In the genomic region with DNA sequence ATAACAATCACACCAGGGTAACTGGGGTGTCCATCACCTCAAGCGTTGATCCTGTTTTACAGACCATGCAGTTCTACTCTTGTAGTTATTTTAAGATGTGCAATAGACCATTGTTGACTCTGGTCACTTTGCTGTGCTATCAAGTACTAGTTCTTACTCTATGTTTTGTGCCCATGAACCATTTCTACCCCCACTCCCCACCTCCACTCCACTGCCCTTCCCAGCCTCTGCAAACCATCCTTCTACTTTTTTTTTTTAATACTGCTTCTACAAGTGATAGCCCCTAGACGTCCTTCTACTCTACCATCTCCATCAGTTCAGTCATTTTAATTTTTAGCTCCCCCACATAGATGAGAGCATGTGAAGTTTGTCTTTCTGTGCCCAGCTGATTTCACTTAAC, we compare ENCODE assay signal across 22 cellular contexts. TPM values are rescaled to one million over a fixed set of nuclear protein-coding genes. Genes with fewer than 3 reads are reported as not detected.
DNase-seq lines count a peak whose midpoint lies in the region; ATAC-seq and TF ChIP-seq lines count a peak whose summit lies in the region.
"Had no signal": no experiment of that assay in that cellular context is flagged by ENCODE, and none has a peak within 500 bp of the region (broad histone marks: within the 10 kb centered on the region; RNA-seq: fewer than 3 reads in every experiment).

No MANE protein-coding gene starts in this region.

- no peak overlapping the region for H3K4me3 Mint-ChIP-seq in activated naive CD8-positive, alpha-beta T cell treated with anti-CD3 and anti-CD28 coated beads, Interleukin-2, amount 10 ng/mL, durations not matched to agents 7 days and 5 days
- no peak overlapping the region for H3K4me3 Mint-ChIP-seq in activated naive CD8-positive, alpha-beta T cell treated with anti-CD3 and anti-CD28 coated beads, Interleukin-2, amount 50 U/mL, for 24 hours
- H3K4me3 Mint-ChIP-seq in CD4-positive, alpha-beta memory T cell: peak overlapping the region in 1 of 8 donors; percentile 69
- no peak overlapping the region for H3K4me3 Mint-ChIP-seq in nephron progenitor cell

- H2AFZ ChIP-seq in OCI-LY1 (ENCODE audit: low read length): no peak overlapping the region

- peaks cover 6% of the 10 kb centered on the region for H3K36me3 ChIP-seq in CD4-positive, alpha-beta memory T cell (ENCODE audit: insufficient read depth, low read length)
- 0 out of 2 replicates have a peak, but pooled peaks cover 5% of the 10 kb centered on the region for H3K36me3 ChIP-seq in OCI-LY1 (ENCODE audit: insufficient read depth, low read length)

- peaks cover 16% of the 10 kb centered on the region for H3K4me1 Mint-ChIP-seq in activated naive CD8-positive, alpha-beta T cell treated with anti-CD3 and anti-CD28 coated beads, Interleukin-2, amount 10 ng/mL, durations not matched to agents 7 days and 5 days
- H3K4me1 Mint-ChIP-seq in activated naive CD8-positive, alpha-beta T cell treated with anti-CD3 and anti-CD28 coated beads, Interleukin-2, amount 50 U/mL, for 24 hours: peaks cover 26% of the 10 kb centered on the region
- peaks cover 18 to 40% (median 31%) of the 10 kb centered on the region in 4 donors for H3K4me1 Mint-ChIP-seq in CD4-positive, alpha-beta memory T cell
- H3K4me1 Mint-ChIP-seq in nephron progenitor cell: peaks cover 8% of the 10 kb centered on the region

- no peaks in the 10 kb centered on the region for H3F3A ChIP-seq in OCI-LY1 (ENCODE audit: insufficient read depth, low read length)

- H3K9me3 Mint-ChIP-seq in activated naive CD8-positive, alpha-beta T cell treated with anti-CD3 and anti-CD28 coated beads, Interleukin-2, amount 10 ng/mL, durations not matched to agents 7 days and 5 days: no peaks in the 10 kb centered on the region
- no peaks in the 10 kb centered on the region for H3K9me3 Mint-ChIP-seq in activated naive CD8-positive, alpha-beta T cell treated with anti-CD3 and anti-CD28 coated beads, Interleukin-2, amount 50 U/mL, for 24 hours
- no peaks in the 10 kb centered on the region for H3K9me3 Mint-ChIP-seq in CD4-positive, alpha-beta memory T cell
- H3K9me3 Mint-ChIP-seq in nephron progenitor cell: no peaks in the 10 kb centered on the region

- H3K4me2 ChIP-seq in OCI-LY1 (ENCODE audit: low read length): peak overlapping the region; percentile 44; the same call in 1 of the 2 replicates

- H3K9me3 ChIP-seq in CD4-positive, alpha-beta memory T cell (ENCODE audit: control insufficient read depth in 1 of 2, low read length in 2 of 2): no peaks in the 10 kb centered on the region
- H3K9me3 ChIP-seq in OCI-LY1 (ENCODE audit: low read length): no peaks in the 10 kb centered on the region
- H3K9me3 ChIP-seq: BLaER1 treated with 17β-estradiol and CSF1 and Interleukin-3, amounts not matched to agents 10 nM and 100 nM had no signal

- no peaks in the 10 kb centered on the region for H3K27me3 ChIP-seq in CD4-positive, alpha-beta memory T cell (ENCODE audit: insufficient read depth, low read length)
- H3K27me3 ChIP-seq in OCI-LY1 (ENCODE audit: insufficient read depth, low read length): no peaks in the 10 kb centered on the region
- H3K27me3 ChIP-seq: BLaER1 treated with 17β-estradiol and CSF1 and Interleukin-3, amounts not matched to agents 10 nM and 100 nM had no signal

- no peaks in the 10 kb centered on the region for H3K9me2 ChIP-seq in OCI-LY1 (ENCODE audit: low read depth, low read length)

- POLR2A ChIA-PET in activated naive CD8-positive, alpha-beta T cell treated with anti-CD3 and anti-CD28 coated beads, Interleukin-2, amount 10 ng/mL, durations not matched to agents 7 days and 5 days (lab: Charles Lee): no interaction called here
- POLR2A ChIA-PET in CD4-positive, alpha-beta memory T cell (lab: Charles Lee; ENCODE audit: partially characterized antibody): no interaction called here

- peaks cover 13% of the 10 kb centered on the region for H3K4me1 ChIP-seq in CD4-positive, alpha-beta memory T cell (ENCODE audit: insufficient read depth, low read length)
- peaks cover 34% of the 10 kb centered on the region for H3K4me1 ChIP-seq in OCI-LY1 (ENCODE audit: insufficient read depth, low read length, severe bottlenecking)

- peaks cover 43% of the 10 kb centered on the region for H3K79me2 ChIP-seq in OCI-LY1 (ENCODE audit: insufficient read depth, low read length)

- H3K27me3 Mint-ChIP-seq in activated naive CD8-positive, alpha-beta T cell treated with anti-CD3 and anti-CD28 coated beads, Interleukin-2, amount 10 ng/mL, durations not matched to agents 7 days and 5 days: no peaks in the 10 kb centered on the region
- H3K27me3 Mint-ChIP-seq in activated naive CD8-positive, alpha-beta T cell treated with anti-CD3 and anti-CD28 coated beads, Interleukin-2, amount 50 U/mL, for 24 hours: no peaks in the 10 kb centered on the region
- no peaks in the 10 kb centered on the region for H3K27me3 Mint-ChIP-seq in CD4-positive, alpha-beta memory T cell
- H3K27me3 Mint-ChIP-seq in nephron progenitor cell (ENCODE audit: low read depth, poor library complexity): peaks cover 4% of the 10 kb centered on the region

- H3K27ac Mint-ChIP-seq in activated naive CD8-positive, alpha-beta T cell treated with anti-CD3 and anti-CD28 coated beads, Interleukin-2, amount 10 ng/mL, durations not matched to agents 7 days and 5 days: peak overlapping the region; percentile 13
- no peak overlapping the region for H3K27ac Mint-ChIP-seq in activated naive CD8-positive, alpha-beta T cell treated with anti-CD3 and anti-CD28 coated beads, Interleukin-2, amount 50 U/mL, for 24 hours
- H3K27ac Mint-ChIP-seq in CD4-positive, alpha-beta memory T cell: peak overlapping the region; percentile 6 to 78 (median 38)
- peak overlapping the region; percentile 8 for H3K27ac Mint-ChIP-seq in nephron progenitor cell

- intact Hi-C loops in CD4-positive, alpha-beta memory T cell (cut with micrococcal nuclease): no loop called here

- H3K27ac ChIP-seq in CD4-positive, alpha-beta memory T cell (ENCODE audit: low read depth, low read length): no peak overlapping the region
- H3K27ac ChIP-seq in OCI-LY1 (ENCODE audit: low read depth, low read length, poor library complexity, severe bottlenecking): peak overlapping the region; percentile 69
- H3K27ac ChIP-seq: BLaER1 treated with 17β-estradiol and CSF1 and Interleukin-3, amounts not matched to agents 10 nM and 100 nM had no signal

- no peak for ATAC-seq in activated naive CD8-positive, alpha-beta T cell treated with anti-CD3 and anti-CD28 coated beads, Interleukin-2, amount 10 ng/mL, durations not matched to agents 7 days and 5 days (ENCODE audit: low read depth)
- no peak for ATAC-seq in activated naive CD8-positive, alpha-beta T cell treated with anti-CD3 and anti-CD28 coated beads, Interleukin-2, amount 50 U/mL, for 24 hours

- H3K9ac ChIP-seq in OCI-LY1 (ENCODE audit: low read length): peak overlapping the region; percentile 32; the same call in 1 of the 2 replicates
- H3K9ac ChIP-seq: BLaER1 treated with 17β-estradiol and CSF1 and Interleukin-3, amounts not matched to agents 10 nM and 100 nM had no signal

- DNase-seq in activated naive CD8-positive, alpha-beta T cell treated with anti-CD3 and anti-CD28 coated beads, Interleukin-2, amount 10 ng/mL, durations not matched to agents 7 days and 5 days: no peak
- DNase-seq in activated naive CD8-positive, alpha-beta T cell treated with anti-CD3 and anti-CD28 coated beads, Interleukin-2, amount 50 U/mL, for 24 hours: no peak
- no peak for DNase-seq in CD4-positive, alpha-beta memory T cell
- DNase-seq in nephron progenitor cell: no peak
- DNase-seq in SKM-1 (lab: John Stamatoyannopoulos, UW; ENCODE audit: unreplicated experiment): no peak
- no peak for DNase-seq in retina
- no peak for DNase-seq in T-helper 9 cell
- DNase-seq: Calu3; DMS79 treated with DMSO at 0.1 percent for 48 hours; KBM-7; MV-4-11; NCI-H1105; NCI-H1436 treated with DMSO at 0.1 percent for 48 hours; NCI-H187 treated with DMSO at 0.1 percent for 48 hours; NCI-H2171 treated with DMSO at 0.1 percent for 48 hours; NCI-H524; NCI-H748 treated with DMSO at 0.1 percent for 48 hours; NK-92 treated with Interleukin-12 subunit alpha and Interleukin-12 subunit beta, amount 100 ng/mL, for 24 hours; Right ventricle myocardium superior; RPMI8226 had no signal

- no peaks in the 10 kb centered on the region for H4K20me1 ChIP-seq in OCI-LY1 (ENCODE audit: insufficient read depth, low read length)

- CTCF ChIA-PET in CD4-positive, alpha-beta memory T cell (lab: Charles Lee; ENCODE audit: partially characterized antibody): no interaction called here

- TF ChIP-seq CTCF in OCI-LY1 (IDR thresholded peaks at IDR 0.05; ENCODE audit: low read length) (no peak), nephron progenitor cell (IDR thresholded peaks at IDR 0.05) (no peak)

- no peak overlapping the region for H3K4me3 ChIP-seq in CD4-positive, alpha-beta memory T cell (ENCODE audit: low read length in 2 of 2)
- H3K4me3 ChIP-seq in OCI-LY1 (ENCODE audit: low read depth, low read length, poor library complexity, severe bottlenecking): peak overlapping the region; percentile 28
- H3K4me3 ChIP-seq: BLaER1 treated with 17β-estradiol and CSF1 and Interleukin-3, amounts not matched to agents 10 nM and 100 nM had no signal

- peaks cover 8% of the 10 kb centered on the region for H3K36me3 Mint-ChIP-seq in activated naive CD8-positive, alpha-beta T cell treated with anti-CD3 and anti-CD28 coated beads, Interleukin-2, amount 10 ng/mL, durations not matched to agents 7 days and 5 days
- peaks cover 12% of the 10 kb centered on the region for H3K36me3 Mint-ChIP-seq in activated naive CD8-positive, alpha-beta T cell treated with anti-CD3 and anti-CD28 coated beads, Interleukin-2, amount 50 U/mL, for 24 hours (ENCODE audit: low read depth)
- peaks cover 5 to 23% of the 10 kb centered on the region in 2 donors for H3K36me3 Mint-ChIP-seq in CD4-positive, alpha-beta memory T cell
- peaks cover 42% of the 10 kb centered on the region for H3K36me3 Mint-ChIP-seq in nephron progenitor cell (ENCODE audit: low read depth)

RNA-seq across cellular contexts. Expression of gene EHMT1, which starts 38.8 kb away (rescaled TPM):
- 100 to 1,000 TPM; 111 to 118 TPM for total RNA-seq in activated naive CD8-positive, alpha-beta T cell treated with anti-CD3 and anti-CD28 coated beads, Interleukin-2, amount 10 ng/mL, durations not matched to agents 7 days and 5 days
- total RNA-seq in CD4-positive, alpha-beta memory T cell: 100 to 1,000 TPM in 1 of 2 experiments, 10 to 100 TPM in 1; 99.6 to 118 TPM
- 10 to 100 TPM in 1 of 2 donors, 1 to 10 TPM in 1; 6.7 to 35.5 TPM for polyA plus RNA-seq in CD4-positive, alpha-beta memory T cell

RNA-seq across cellular contexts. Expression of gene ARRDC1, which starts 52.1 kb away (rescaled TPM):
- 10 to 100 TPM; 62.8 to 64.6 TPM for total RNA-seq in activated naive CD8-positive, alpha-beta T cell treated with anti-CD3 and anti-CD28 coated beads, Interleukin-2, amount 10 ng/mL, durations not matched to agents 7 days and 5 days
- total RNA-seq in CD4-positive, alpha-beta memory T cell: 10 to 100 TPM; 82.3 to 86.2 TPM
- 10 to 100 TPM; 54.3 to 59.4 TPM for polyA plus RNA-seq in CD4-positive, alpha-beta memory T cell
